15 cellular contexts compared by ENCODE assay signal in genomic region chr9:90024823-90025222, GRCh38.
"Had no signal": no experiment of that assay in that cellular context is flagged by ENCODE, and none has a peak within 500 bp of the region (broad histone marks: within the 10 kb centered on the region; RNA-seq: fewer than 3 reads in every experiment).

No MANE protein-coding gene starts in this region.

- H3K4me2 ChIP-seq: smooth muscle cell had no signal

- ATAC-seq: activated CD4-positive, alpha-beta T cell treated with anti-CD3 and anti-CD28 coated beads for 36 hours; gastroesophageal sphincter; left colon; natural killer cell had no signal

- H3K36me3 ChIP-seq: adrenal gland, cardiac muscle cell, gastroesophageal sphincter, thoracic aorta, WERI-Rb-1 had no signal

- DNase-seq: activated CD4-positive, alpha-beta memory T cell treated with anti-CD3 and anti-CD28 coated beads, Interleukin-2, amount 10 ng/mL, durations not matched to agents 7 days and 5 days; activated CD4-positive, alpha-beta T cell treated with anti-CD3 and anti-CD28 coated beads for 36 hours; activated naive CD4-positive, alpha-beta T cell treated with anti-CD3 and anti-CD28 coated beads, Interleukin-2, amount 10 ng/mL, durations not matched to agents 7 days and 5 days; activated T-cell treated with anti-CD3 and anti-CD28 coated beads, Interleukin-2, amount 50 U/mL, for 24 hours; adrenal gland; left colon; natural killer cell; nucleus accumbens; T-helper 17 cell; WERI-Rb-1 had no signal

- H3K27ac ChIP-seq: adrenal gland, cardiac muscle cell, gastroesophageal sphincter, thoracic aorta, WERI-Rb-1 had no signal

- H3K4me3 ChIP-seq: adrenal gland, cardiac muscle cell, gastroesophageal sphincter, smooth muscle cell, thoracic aorta had no signal

- H3K36me3 Mint-ChIP-seq: activated naive CD4-positive, alpha-beta T cell treated with anti-CD3 and anti-CD28 coated beads, Interleukin-2, amount 10 ng/mL, durations not matched to agents 7 days and 5 days; natural killer cell had no signal

- H3K9me3 Mint-ChIP-seq: activated CD4-positive, alpha-beta memory T cell treated with anti-CD3 and anti-CD28 coated beads, Interleukin-2, amount 10 ng/mL, durations not matched to agents 7 days and 5 days; activated naive CD4-positive, alpha-beta T cell treated with anti-CD3 and anti-CD28 coated beads, Interleukin-2, amount 10 ng/mL, durations not matched to agents 7 days and 5 days; activated T-cell treated with anti-CD3 and anti-CD28 coated beads, Interleukin-2, amount 50 U/mL, for 24 hours; natural killer cell had no signal

- H3K27me3 ChIP-seq: adrenal gland, cardiac muscle cell, gastroesophageal sphincter had no signal

- H3K4me3 Mint-ChIP-seq: activated CD4-positive, alpha-beta memory T cell treated with anti-CD3 and anti-CD28 coated beads, Interleukin-2, amount 10 ng/mL, durations not matched to agents 7 days and 5 days; activated CD4-positive, alpha-beta T cell treated with anti-CD3 and anti-CD28 coated beads for 36 hours; activated naive CD4-positive, alpha-beta T cell treated with anti-CD3 and anti-CD28 coated beads, Interleukin-2, amount 10 ng/mL, durations not matched to agents 7 days and 5 days; activated T-cell treated with anti-CD3 and anti-CD28 coated beads, Interleukin-2, amount 50 U/mL, for 24 hours; natural killer cell; T-helper 17 cell had no signal

- H3K27ac Mint-ChIP-seq: activated CD4-positive, alpha-beta memory T cell treated with anti-CD3 and anti-CD28 coated beads, Interleukin-2, amount 10 ng/mL, durations not matched to agents 7 days and 5 days; activated CD4-positive, alpha-beta T cell treated with anti-CD3 and anti-CD28 coated beads for 36 hours; activated naive CD4-positive, alpha-beta T cell treated with anti-CD3 and anti-CD28 coated beads, Interleukin-2, amount 10 ng/mL, durations not matched to agents 7 days and 5 days; activated T-cell treated with anti-CD3 and anti-CD28 coated beads, Interleukin-2, amount 50 U/mL, for 24 hours; natural killer cell; progenitor cell of endocrine pancreas; T-helper 17 cell had no signal

- H3K4me1 Mint-ChIP-seq: activated CD4-positive, alpha-beta memory T cell treated with anti-CD3 and anti-CD28 coated beads, Interleukin-2, amount 10 ng/mL, durations not matched to agents 7 days and 5 days; activated CD4-positive, alpha-beta T cell treated with anti-CD3 and anti-CD28 coated beads for 36 hours; activated naive CD4-positive, alpha-beta T cell treated with anti-CD3 and anti-CD28 coated beads, Interleukin-2, amount 10 ng/mL, durations not matched to agents 7 days and 5 days; natural killer cell; T-helper 17 cell had no signal

- H3K9me3 ChIP-seq: adrenal gland, thoracic aorta had no signal
